13 cellular contexts compared by ENCODE assay signal in the genomic region with DNA sequence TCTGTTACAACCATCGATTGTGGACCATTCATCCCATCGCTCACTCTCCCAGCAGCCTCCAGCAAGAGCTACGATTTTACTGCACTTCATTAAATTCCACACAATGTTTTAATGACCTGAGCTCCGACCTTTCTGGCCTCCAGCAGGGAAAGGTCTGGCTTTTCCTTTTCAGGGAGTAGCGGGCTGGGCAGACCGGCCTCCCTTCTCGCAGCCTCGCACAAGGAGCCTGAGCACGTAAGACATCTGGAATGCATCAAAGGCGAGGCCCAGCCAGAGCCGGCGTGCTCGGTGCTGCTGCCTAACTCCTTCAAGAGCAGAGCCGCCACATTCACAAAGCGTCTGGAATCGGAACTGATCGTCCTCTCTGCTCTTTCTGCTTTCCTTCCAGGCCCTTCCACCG. TPM values are rescaled to one million over a fixed set of nuclear protein-coding genes. Genes with fewer than 3 reads are reported as not detected.
DNase-seq lines count a peak whose midpoint lies in the region; ATAC-seq and TF ChIP-seq lines count a peak whose summit lies in the region.
"Had no signal": no experiment of that assay in that cellular context is flagged by ENCODE, and none has a peak within 500 bp of the region (broad histone marks: within the 10 kb centered on the region; RNA-seq: fewer than 3 reads in every experiment).

No MANE protein-coding gene starts in this region.

- H3K9me3 ChIP-seq in heart left ventricle (no peaks in the 10 kb centered on the region), gastroesophageal sphincter (no peaks in the 10 kb centered on the region), gastrocnemius medialis (no peaks in the 10 kb centered on the region)
- H3K9me3 ChIP-seq: SJSA1 had no signal

- TF ChIP-seq EP300 in gastroesophageal sphincter (IDR thresholded peaks at IDR 0.05), result no peak

- no peak for TF ChIP-seq POLR2A in heart left ventricle (IDR thresholded peaks at IDR 0.05)
- no peak for TF ChIP-seq POLR2A in gastroesophageal sphincter (IDR thresholded peaks at IDR 0.05)
- no peak for TF ChIP-seq POLR2A in gastrocnemius medialis (IDR thresholded peaks at IDR 0.05)

- no peaks in the 10 kb centered on the region for H3K9me3 Mint-ChIP-seq in osteocyte (ENCODE audit: unreplicated experiment)
- H3K9me3 Mint-ChIP-seq: activated naive CD4-positive, alpha-beta T cell treated with anti-CD3 and anti-CD28 coated beads, Interleukin-2, amount 50 U/mL, for 24 hours; stimulated activated effector memory CD8-positive, alpha-beta T cell treated with anti-CD3 and anti-CD28 coated beads, Interleukin-12 subunit alpha, Interleukin-12 subunit beta, amount 100 ng/mL, for 72 hours had no signal

- TF ChIP-seq CTCF in heart left ventricle (IDR thresholded peaks at IDR 0.05) (no peak), gastroesophageal sphincter (IDR thresholded peaks at IDR 0.05) (no peak), osteocyte (IDR thresholded peaks at IDR 0.05) (no peak), gastrocnemius medialis (IDR thresholded peaks at IDR 0.05 in 4 of 5, conservative IDR thresholded peaks at IDR 0.05 in 1 of 5) (no peak)

- intact Hi-C loops in heart left ventricle (cut with DNase I), result loop anchor here in 1 of 10 donors (5.0 kb wide), 1 partner anchor 57 kb away; no protein-coding TSS in a partner anchor
- intact Hi-C loops in Right ventricle myocardium inferior (cut with DNase I), result loop anchor here (5.0 kb wide), 1 partner anchor 62 kb away; the partner anchor contains the start of gene TMEM51
- intact Hi-C loops in gastrocnemius medialis (cut with DNase I; ENCODE audit: low total_unique reads), result no loop called here

- H3K27me3 ChIP-seq in heart left ventricle (no peaks in the 10 kb centered on the region), gastroesophageal sphincter (no peaks in the 10 kb centered on the region), gastrocnemius medialis (no peaks in the 10 kb centered on the region)
- H3K27me3 ChIP-seq: SJSA1 had no signal

- no peaks in the 10 kb centered on the region for H3K27me3 Mint-ChIP-seq in osteocyte (ENCODE audit: unreplicated experiment)

- in situ Hi-C loops in gastrocnemius medialis (cut with MboI; ENCODE audit: low sequenced_read_pairs in 4 of 4), result no loop called here

- ATAC-seq in heart left ventricle (peak in 2 of 4 donors; percentile 59 to 73), Right ventricle myocardium inferior (no peak), gastroesophageal sphincter (peak; percentile 74), gastrocnemius medialis (no peak)
- ATAC-seq: stimulated activated effector memory CD8-positive, alpha-beta T cell treated with anti-CD3 and anti-CD28 coated beads, Interleukin-12 subunit alpha, Interleukin-12 subunit beta, amount 100 ng/mL, for 72 hours had no signal

- H3K36me3 Mint-ChIP-seq in osteocyte (ENCODE audit: unreplicated experiment), result no peaks in the 10 kb centered on the region
- H3K36me3 Mint-ChIP-seq: activated naive CD4-positive, alpha-beta T cell treated with anti-CD3 and anti-CD28 coated beads, Interleukin-2, amount 50 U/mL, for 24 hours; stimulated activated effector memory CD8-positive, alpha-beta T cell treated with anti-CD3 and anti-CD28 coated beads, Interleukin-12 subunit alpha, Interleukin-12 subunit beta, amount 100 ng/mL, for 72 hours had no signal

- 67 to 80% (median 71%) methylated on average over 15 to 18 of the region's 18 CpGs for WGBS in heart left ventricle, 4 donors
- 29 to 39% methylated on average over 6 to 8 of the region's 18 CpGs for WGBS in gastroesophageal sphincter (ENCODE audit: low coverage in 1 of 2), 2 donors

- DNase-seq in heart left ventricle (peak in 3 of 5 donors; percentile 32 to 72 (median 56)), Right ventricle myocardium inferior (ENCODE audit: missing footprints) (no peak), osteocyte (ENCODE audit: extremely low spot score, unreplicated experiment) (no peak), gastrocnemius medialis (no peak), 8988T (no peak), NCI-H2171 (lab: John Stamatoyannopoulos, UW) (no peak), NCI-H524 (lab: John Stamatoyannopoulos, UW) (no peak)
- DNase-seq: NCI-H510A had no signal

- H3K4me1 Mint-ChIP-seq in osteocyte (ENCODE audit: unreplicated experiment), result peaks cover 33% of the 10 kb centered on the region
- H3K4me1 Mint-ChIP-seq: activated naive CD4-positive, alpha-beta T cell treated with anti-CD3 and anti-CD28 coated beads, Interleukin-2, amount 50 U/mL, for 24 hours had no signal

- H3K4me1 ChIP-seq in heart left ventricle (peaks cover 0 to 51% (median 11%) of the 10 kb centered on the region in 12 donors), gastroesophageal sphincter (peaks cover 0 to 51% (median 18%) of the 10 kb centered on the region in 3 donors), gastrocnemius medialis (peaks cover 0 to 4% of the 10 kb centered on the region in 2 donors)
- H3K4me1 ChIP-seq: SJSA1 had no signal

- H3K4me3 Mint-ChIP-seq in osteocyte (ENCODE audit: unreplicated experiment), result peak overlapping the region; percentile 32
- H3K4me3 Mint-ChIP-seq: activated naive CD4-positive, alpha-beta T cell treated with anti-CD3 and anti-CD28 coated beads, Interleukin-2, amount 50 U/mL, for 24 hours; stimulated activated effector memory CD8-positive, alpha-beta T cell treated with anti-CD3 and anti-CD28 coated beads, Interleukin-12 subunit alpha, Interleukin-12 subunit beta, amount 100 ng/mL, for 72 hours had no signal

- H3K27ac Mint-ChIP-seq in osteocyte (ENCODE audit: unreplicated experiment), result peak overlapping the region; percentile 85
- H3K27ac Mint-ChIP-seq: activated naive CD4-positive, alpha-beta T cell treated with anti-CD3 and anti-CD28 coated beads, Interleukin-2, amount 50 U/mL, for 24 hours; stimulated activated effector memory CD8-positive, alpha-beta T cell treated with anti-CD3 and anti-CD28 coated beads, Interleukin-12 subunit alpha, Interleukin-12 subunit beta, amount 100 ng/mL, for 72 hours had no signal

- H3K36me3 ChIP-seq in heart left ventricle (peaks cover 0 to 5% (median 0%) of the 10 kb centered on the region in 9 donors), gastroesophageal sphincter (peaks cover 0 to 3% of the 10 kb centered on the region in 2 donors), gastrocnemius medialis (no peaks in the 10 kb centered on the region)

- H3K27ac ChIP-seq in heart left ventricle, result peak overlapping the region in 7 of 12 donors; percentile 18 to 80 (median 33)
- H3K27ac ChIP-seq in gastroesophageal sphincter, result peak overlapping the region in 3 of 4 donors; percentile 15 to 71 (median 65)
- H3K27ac ChIP-seq in gastrocnemius medialis, result peak overlapping the region in 2 of 4 donors; percentile 20 to 50
- H3K27ac ChIP-seq: epithelial cell of prostate, SJSA1 had no signal

- H3K4me3 ChIP-seq in heart left ventricle (no peak overlapping the region), gastroesophageal sphincter (no peak overlapping the region), gastrocnemius medialis (no peak overlapping the region)
- H3K4me3 ChIP-seq: SJSA1 had no signal

RNA-seq across cellular contexts. Expression of gene FHAD1, which starts 32.5 kb away (rescaled TPM):
- total RNA-seq in heart left ventricle (1 to 10 TPM in 1 of 9 donors, under 1 TPM in 5, not detected in 3; 0.07 to 1.1 (median 0.18) TPM), Right ventricle myocardium inferior (not detected), gastroesophageal sphincter (1 to 10 TPM in 1 of 4 donors, not detected in 3; 1.1 TPM), osteocyte (not detected in 2 replicates), gastrocnemius medialis (not detected)
- polyA plus RNA-seq in heart left ventricle, result under 1 TPM in 1 of 2 donors, not detected in 1; 0.06 TPM

Comparison
In these comparisons a context has a peak if more than half of its experiments do, and no peak if none do; other contexts are left out.
1. DNase-seq: peak in heart left ventricle (3 of 5); none in Right ventricle myocardium inferior (single experiment), osteocyte (single experiment), gastrocnemius medialis (0 of 2), 8988T (single experiment), NCI-H2171 (single experiment) and NCI-H524 (0 of 2).